ENCODE assay signal across 1 cellular context in genomic region chr1:223754681-223755431, GRCh38.
TF ChIP-seq lines count a peak whose summit lies in the region.

No MANE protein-coding gene starts in this region.

TF ChIP-seq in HepG2, 621 proteins besides CTCF, POLR2A, EP300 and RAD21:
- TF ChIP-seq, protein P1, sequence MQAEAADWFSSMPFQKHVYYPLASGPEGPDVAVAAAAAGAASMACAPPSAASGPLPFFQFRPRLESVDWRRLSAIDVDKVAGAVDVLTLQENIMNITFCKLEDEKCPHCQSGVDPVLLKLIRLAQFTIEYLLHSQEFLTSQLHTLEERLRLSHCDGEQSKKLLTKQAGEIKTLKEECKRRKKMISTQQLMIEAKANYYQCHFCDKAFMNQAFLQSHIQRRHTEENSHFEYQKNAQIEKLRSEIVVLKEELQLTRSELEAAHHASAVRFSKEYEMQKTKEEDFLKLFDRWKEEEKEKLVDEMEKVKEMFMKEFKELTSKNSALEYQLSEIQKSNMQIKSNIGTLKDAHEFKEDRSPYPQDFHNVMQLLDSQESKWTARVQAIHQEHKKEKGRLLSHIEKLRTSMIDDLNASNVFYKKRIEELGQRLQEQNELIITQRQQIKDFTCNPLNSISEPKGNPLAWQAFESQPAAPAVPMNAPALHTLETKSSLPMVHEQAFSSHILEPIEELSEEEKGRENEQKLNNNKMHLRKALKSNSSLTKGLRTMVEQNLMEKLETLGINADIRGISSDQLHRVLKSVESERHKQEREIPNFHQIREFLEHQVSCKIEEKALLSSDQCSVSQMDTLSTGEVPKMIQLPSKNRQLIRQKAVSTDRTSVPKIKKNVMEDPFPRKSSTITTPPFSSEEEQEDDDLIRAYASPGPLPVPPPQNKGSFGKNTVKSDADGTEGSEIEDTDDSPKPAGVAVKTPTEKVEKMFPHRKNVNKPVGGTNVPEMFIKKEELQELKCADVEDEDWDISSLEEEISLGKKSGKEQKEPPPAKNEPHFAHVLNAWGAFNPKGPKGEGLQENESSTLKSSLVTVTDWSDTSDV (CRISPR knock-in tag; IDR thresholded peaks at IDR 0.05), result no peak
- no peak for TF ChIP-seq PATZ1 (CRISPR knock-in tag; IDR thresholded peaks at IDR 0.05)
- no peak for TF ChIP-seq ZSCAN20 (CRISPR knock-in tag; IDR thresholded peaks at IDR 0.05; ENCODE audit: borderline replicate concordance)
- TF ChIP-seq, protein P2, sequence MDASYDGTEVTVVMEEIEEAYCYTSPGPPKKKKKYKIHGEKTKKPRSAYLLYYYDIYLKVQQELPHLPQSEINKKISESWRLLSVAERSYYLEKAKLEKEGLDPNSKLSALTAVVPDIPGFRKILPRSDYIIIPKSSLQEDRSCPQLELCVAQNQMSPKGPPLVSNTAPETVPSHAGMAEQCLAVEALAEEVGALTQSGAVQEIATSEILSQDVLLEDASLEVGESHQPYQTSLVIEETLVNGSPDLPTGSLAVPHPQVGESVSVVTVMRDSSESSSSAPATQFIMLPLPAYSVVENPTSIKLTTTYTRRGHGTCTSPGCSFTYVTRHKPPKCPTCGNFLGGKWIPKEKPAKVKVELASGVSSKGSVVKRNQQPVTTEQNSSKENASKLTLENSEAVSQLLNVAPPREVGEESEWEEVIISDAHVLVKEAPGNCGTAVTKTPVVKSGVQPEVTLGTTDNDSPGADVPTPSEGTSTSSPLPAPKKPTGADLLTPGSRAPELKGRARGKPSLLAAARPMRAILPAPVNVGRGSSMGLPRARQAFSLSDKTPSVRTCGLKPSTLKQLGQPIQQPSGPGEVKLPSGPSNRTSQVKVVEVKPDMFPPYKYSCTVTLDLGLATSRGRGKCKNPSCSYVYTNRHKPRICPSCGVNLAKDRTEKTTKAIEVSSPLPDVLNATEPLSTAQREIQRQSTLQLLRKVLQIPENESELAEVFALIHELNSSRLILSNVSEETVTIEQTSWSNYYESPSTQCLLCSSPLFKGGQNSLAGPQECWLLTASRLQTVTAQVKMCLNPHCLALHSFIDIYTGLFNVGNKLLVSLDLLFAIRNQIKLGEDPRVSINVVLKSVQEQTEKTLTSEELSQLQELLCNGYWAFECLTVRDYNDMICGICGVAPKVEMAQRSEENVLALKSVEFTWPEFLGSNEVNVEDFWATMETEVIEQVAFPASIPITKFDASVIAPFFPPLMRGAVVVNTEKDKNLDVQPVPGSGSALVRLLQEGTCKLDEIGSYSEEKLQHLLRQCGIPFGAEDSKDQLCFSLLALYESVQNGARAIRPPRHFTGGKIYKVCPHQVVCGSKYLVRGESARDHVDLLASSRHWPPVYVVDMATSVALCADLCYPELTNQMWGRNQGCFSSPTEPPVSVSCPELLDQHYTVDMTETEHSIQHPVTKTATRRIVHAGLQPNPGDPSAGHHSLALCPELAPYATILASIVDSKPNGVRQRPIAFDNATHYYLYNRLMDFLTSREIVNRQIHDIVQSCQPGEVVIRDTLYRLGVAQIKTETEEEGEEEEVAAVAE (CRISPR knock-in tag; IDR thresholded peaks at IDR 0.05; ENCODE audit: borderline replicate concordance), result no peak
- TF ChIP-seq, protein P3, sequence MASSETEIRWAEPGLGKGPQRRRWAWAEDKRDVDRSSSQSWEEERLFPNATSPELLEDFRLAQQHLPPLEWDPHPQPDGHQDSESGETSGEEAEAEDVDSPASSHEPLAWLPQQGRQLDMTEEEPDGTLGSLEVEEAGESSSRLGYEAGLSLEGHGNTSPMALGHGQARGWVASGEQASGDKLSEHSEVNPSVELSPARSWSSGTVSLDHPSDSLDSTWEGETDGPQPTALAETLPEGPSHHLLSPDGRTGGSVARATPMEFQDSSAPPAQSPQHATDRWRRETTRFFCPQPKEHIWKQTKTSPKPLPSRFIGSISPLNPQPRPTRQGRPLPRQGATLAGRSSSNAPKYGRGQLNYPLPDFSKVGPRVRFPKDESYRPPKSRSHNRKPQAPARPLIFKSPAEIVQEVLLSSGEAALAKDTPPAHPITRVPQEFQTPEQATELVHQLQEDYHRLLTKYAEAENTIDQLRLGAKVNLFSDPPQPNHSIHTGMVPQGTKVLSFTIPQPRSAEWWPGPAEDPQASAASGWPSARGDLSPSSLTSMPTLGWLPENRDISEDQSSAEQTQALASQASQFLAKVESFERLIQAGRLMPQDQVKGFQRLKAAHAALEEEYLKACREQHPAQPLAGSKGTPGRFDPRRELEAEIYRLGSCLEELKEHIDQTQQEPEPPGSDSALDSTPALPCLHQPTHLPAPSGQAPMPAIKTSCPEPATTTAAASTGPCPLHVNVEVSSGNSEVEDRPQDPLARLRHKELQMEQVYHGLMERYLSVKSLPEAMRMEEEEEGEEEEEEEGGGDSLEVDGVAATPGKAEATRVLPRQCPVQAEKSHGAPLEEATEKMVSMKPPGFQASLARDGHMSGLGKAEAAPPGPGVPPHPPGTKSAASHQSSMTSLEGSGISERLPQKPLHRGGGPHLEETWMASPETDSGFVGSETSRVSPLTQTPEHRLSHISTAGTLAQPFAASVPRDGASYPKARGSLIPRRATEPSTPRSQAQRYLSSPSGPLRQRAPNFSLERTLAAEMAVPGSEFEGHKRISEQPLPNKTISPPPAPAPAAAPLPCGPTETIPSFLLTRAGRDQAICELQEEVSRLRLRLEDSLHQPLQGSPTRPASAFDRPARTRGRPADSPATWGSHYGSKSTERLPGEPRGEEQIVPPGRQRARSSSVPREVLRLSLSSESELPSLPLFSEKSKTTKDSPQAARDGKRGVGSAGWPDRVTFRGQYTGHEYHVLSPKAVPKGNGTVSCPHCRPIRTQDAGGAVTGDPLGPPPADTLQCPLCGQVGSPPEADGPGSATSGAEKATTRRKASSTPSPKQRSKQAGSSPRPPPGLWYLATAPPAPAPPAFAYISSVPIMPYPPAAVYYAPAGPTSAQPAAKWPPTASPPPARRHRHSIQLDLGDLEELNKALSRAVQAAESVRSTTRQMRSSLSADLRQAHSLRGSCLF (CRISPR knock-in tag; IDR thresholded peaks at IDR 0.05; ENCODE audit: borderline replicate concordance), result no peak
- TF ChIP-seq, protein P4, sequence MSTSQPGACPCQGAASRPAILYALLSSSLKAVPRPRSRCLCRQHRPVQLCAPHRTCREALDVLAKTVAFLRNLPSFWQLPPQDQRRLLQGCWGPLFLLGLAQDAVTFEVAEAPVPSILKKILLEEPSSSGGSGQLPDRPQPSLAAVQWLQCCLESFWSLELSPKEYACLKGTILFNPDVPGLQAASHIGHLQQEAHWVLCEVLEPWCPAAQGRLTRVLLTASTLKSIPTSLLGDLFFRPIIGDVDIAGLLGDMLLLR (CRISPR knock-in tag; IDR thresholded peaks at IDR 0.05), result no peak
- no peak for TF ChIP-seq TOE1 (CRISPR knock-in tag; IDR thresholded peaks at IDR 0.05)
- no peak for TF ChIP-seq DMAP1 (CRISPR knock-in tag; IDR thresholded peaks at IDR 0.05)
- TF ChIP-seq TEAD2 (CRISPR knock-in tag; IDR thresholded peaks at IDR 0.05), result no peak
- no peak for TF ChIP-seq ZNF670 (CRISPR knock-in tag; IDR thresholded peaks at IDR 0.05; ENCODE audit: borderline replicate concordance)
- no peak for TF ChIP-seq KAT2B (IDR thresholded peaks at IDR 0.05; ENCODE audit: borderline replicate concordance, low read depth, low read length)
- TF ChIP-seq, protein P5, sequence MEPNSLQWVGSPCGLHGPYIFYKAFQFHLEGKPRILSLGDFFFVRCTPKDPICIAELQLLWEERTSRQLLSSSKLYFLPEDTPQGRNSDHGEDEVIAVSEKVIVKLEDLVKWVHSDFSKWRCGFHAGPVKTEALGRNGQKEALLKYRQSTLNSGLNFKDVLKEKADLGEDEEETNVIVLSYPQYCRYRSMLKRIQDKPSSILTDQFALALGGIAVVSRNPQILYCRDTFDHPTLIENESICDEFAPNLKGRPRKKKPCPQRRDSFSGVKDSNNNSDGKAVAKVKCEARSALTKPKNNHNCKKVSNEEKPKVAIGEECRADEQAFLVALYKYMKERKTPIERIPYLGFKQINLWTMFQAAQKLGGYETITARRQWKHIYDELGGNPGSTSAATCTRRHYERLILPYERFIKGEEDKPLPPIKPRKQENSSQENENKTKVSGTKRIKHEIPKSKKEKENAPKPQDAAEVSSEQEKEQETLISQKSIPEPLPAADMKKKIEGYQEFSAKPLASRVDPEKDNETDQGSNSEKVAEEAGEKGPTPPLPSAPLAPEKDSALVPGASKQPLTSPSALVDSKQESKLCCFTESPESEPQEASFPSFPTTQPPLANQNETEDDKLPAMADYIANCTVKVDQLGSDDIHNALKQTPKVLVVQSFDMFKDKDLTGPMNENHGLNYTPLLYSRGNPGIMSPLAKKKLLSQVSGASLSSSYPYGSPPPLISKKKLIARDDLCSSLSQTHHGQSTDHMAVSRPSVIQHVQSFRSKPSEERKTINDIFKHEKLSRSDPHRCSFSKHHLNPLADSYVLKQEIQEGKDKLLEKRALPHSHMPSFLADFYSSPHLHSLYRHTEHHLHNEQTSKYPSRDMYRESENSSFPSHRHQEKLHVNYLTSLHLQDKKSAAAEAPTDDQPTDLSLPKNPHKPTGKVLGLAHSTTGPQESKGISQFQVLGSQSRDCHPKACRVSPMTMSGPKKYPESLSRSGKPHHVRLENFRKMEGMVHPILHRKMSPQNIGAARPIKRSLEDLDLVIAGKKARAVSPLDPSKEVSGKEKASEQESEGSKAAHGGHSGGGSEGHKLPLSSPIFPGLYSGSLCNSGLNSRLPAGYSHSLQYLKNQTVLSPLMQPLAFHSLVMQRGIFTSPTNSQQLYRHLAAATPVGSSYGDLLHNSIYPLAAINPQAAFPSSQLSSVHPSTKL (CRISPR knock-in tag; IDR thresholded peaks at IDR 0.05), result no peak
- TF ChIP-seq NFIB (CRISPR knock-in tag; IDR thresholded peaks at IDR 0.05; ENCODE audit: borderline replicate concordance), result no peak
- TF ChIP-seq ZBTB1 (CRISPR knock-in tag; IDR thresholded peaks at IDR 0.05; ENCODE audit: borderline replicate concordance), result no peak
- TF ChIP-seq ZFX (CRISPR knock-in tag; IDR thresholded peaks at IDR 0.05; ENCODE audit: low read depth), result no peak
- TF ChIP-seq TP53 (CRISPR knock-in tag; conservative IDR thresholded peaks at IDR 0.05), result no peak
- TF ChIP-seq SOX5 (CRISPR knock-in tag; IDR thresholded peaks at IDR 0.05; ENCODE audit: borderline replicate concordance), result no peak
- no peak for TF ChIP-seq NFIC (IDR thresholded peaks at IDR 0.05; ENCODE audit: low read length)
